In genomic region chr15:92902020-92902419, GRCh38 we compare ENCODE assay signal across 2 cellular contexts.
TF ChIP-seq lines count a peak whose summit lies in the region.

No MANE protein-coding gene starts in this region.

TF ChIP-seq in HEK293, 187 proteins besides CTCF, POLR2A, EP300 and RAD21 (continued from another document):
- TF ChIP-seq ZNF704 (tag by site-specific recombination; IDR thresholded peaks at IDR 0.05) (no peak), ZBTB49 (tag by site-specific recombination; IDR thresholded peaks at IDR 0.05; ENCODE audit: low read depth) (no peak), ZNF624 (tag by site-specific recombination; IDR thresholded peaks at IDR 0.05) (no peak), ZFP69B (tag by site-specific recombination; IDR thresholded peaks at IDR 0.05) (no peak), ZNF112 (tag by site-specific recombination; IDR thresholded peaks at IDR 0.05) (no peak), HOXA7 (CRISPR knock-in tag; IDR thresholded peaks at IDR 0.05; ENCODE audit: borderline replicate concordance) (no peak), ZNF202 (tag by site-specific recombination; IDR thresholded peaks at IDR 0.05; ENCODE audit: borderline replicate concordance) (no peak), ZNF174 (tag by site-specific recombination; IDR thresholded peaks at IDR 0.05) (no peak), ZNF239 (tag by site-specific recombination; IDR thresholded peaks at IDR 0.05) (no peak), ZNF830 (tag by site-specific recombination; IDR thresholded peaks at IDR 0.05; ENCODE audit: low read depth) (no peak), YY1 (tag by site-specific recombination; IDR thresholded peaks at IDR 0.05) (no peak)

TF ChIP-seq in WTC11, 78 proteins besides CTCF, POLR2A, EP300 and RAD21 (continued from another document):
- no peak for TF ChIP-seq AFF4 (CRISPR knock-in tag; IDR thresholded peaks at IDR 0.05; ENCODE audit: borderline replicate concordance)
